Comparison of ENCODE assay signal across 1 cellular context in genomic region chr2:171482877-171483276, GRCh38.
TF ChIP-seq lines count a peak whose summit lies in the region.

No MANE protein-coding gene starts in this region.

TF ChIP-seq in IMR-90, 13 proteins besides CTCF, POLR2A, EP300 and RAD21:
- no peak for TF ChIP-seq RFX5 (IDR thresholded peaks at IDR 0.05; ENCODE audit: low read depth, low read length)
- no peak; the same call in 1 of the 2 replicates for TF ChIP-seq BHLHE40 (IDR thresholded peaks at IDR 0.05; ENCODE audit: low read depth, low read length)
- TF ChIP-seq NFE2L2 (IDR thresholded peaks at IDR 0.05; ENCODE audit: low read depth, low read length), result no peak
- TF ChIP-seq RCOR1 (IDR thresholded peaks at IDR 0.05; ENCODE audit: insufficient replicate concordance, low read length), result no peak
- no peak for TF ChIP-seq CEBPB (IDR thresholded peaks at IDR 0.05; ENCODE audit: low read depth, low read length)
- no peak for TF ChIP-seq CHD1 (IDR thresholded peaks at IDR 0.05; ENCODE audit: low read depth, low read length)
- TF ChIP-seq USF2 (IDR thresholded peaks at IDR 0.05; ENCODE audit: low read depth, low read length), result no peak
- no peak for TF ChIP-seq SMC3 (IDR thresholded peaks at IDR 0.05; ENCODE audit: low read depth, low read length)
- TF ChIP-seq ELK1 (IDR thresholded peaks at IDR 0.05; ENCODE audit: borderline replicate concordance, low read depth, low read length), result no peak
- TF ChIP-seq MAZ (IDR thresholded peaks at IDR 0.05; ENCODE audit: borderline replicate concordance, low read depth, low read length), result no peak
- TF ChIP-seq FOS (IDR thresholded peaks at IDR 0.05; ENCODE audit: low read depth, low read length), result no peak
- no peak for TF ChIP-seq MXI1 (IDR thresholded peaks at IDR 0.05; ENCODE audit: borderline replicate concordance, low read depth, low read length)
- TF ChIP-seq MAFK (IDR thresholded peaks at IDR 0.05; ENCODE audit: low read depth, low read length), result no peak
TF ChIP-seq in IMR-90: peak in this region for 0.
